In genomic region chr14:24114536-24115450, GRCh38 we compare ENCODE assay signal across 8 cellular contexts. TPM values are rescaled to one million over a fixed set of nuclear protein-coding genes. Genes with fewer than 3 reads are reported as not detected.
A peak's percentile ranks its signal among the peaks of the same experiment; 100 is the strongest.
DNase-seq lines count a peak whose midpoint lies in the region; ATAC-seq and TF ChIP-seq lines count a peak whose summit lies in the region.

DCAF11 (plus strand) TSS chr14:24114777; CDS start chr14:24115595, 818 bp downstream.
NRL (minus strand) TSS chr14:24114949; CDS start chr14:24082848, 32,101 bp downstream.

- H3K36me3 Mint-ChIP-seq in dendritic cell treated with granulocyte-macrophage colony-stimulating factor and Interleukin-4, amounts not matched to agents 40 ng/mL and 50 ng/mL, for 4 days (ENCODE audit: low read depth), result peaks cover 59% of the 10 kb centered on the region

- H3K27ac Mint-ChIP-seq in dendritic cell treated with granulocyte-macrophage colony-stimulating factor and Interleukin-4, amounts not matched to agents 40 ng/mL and 50 ng/mL, for 4 days, result peak within 1 kb of the TSS; percentile 100

- no peaks in the 10 kb centered on the region for H3K9me3 Mint-ChIP-seq in dendritic cell treated with granulocyte-macrophage colony-stimulating factor and Interleukin-4, amounts not matched to agents 40 ng/mL and 50 ng/mL, for 4 days

- ATAC-seq in GM19395 (IDR thresholded peaks at IDR 0.05; ENCODE audit: unreplicated experiment), result peak; percentile 89
- peak; percentile 75 for ATAC-seq in HG03558 (IDR thresholded peaks at IDR 0.05; ENCODE audit: extremely low read depth, unreplicated experiment)
- peak; percentile 80 for ATAC-seq in left lobe of liver

- DNase-seq in NCI-H748 (lab: John Stamatoyannopoulos, UW; ENCODE audit: unreplicated experiment) (peak; percentile 99), left lobe of liver (ENCODE audit: low spot score) (peak; percentile 99)
- peak; percentile 98 for DNase-seq in activated CD4-positive, alpha-beta T cell treated with anti-CD3 and anti-CD28 coated beads, Interleukin-2, amount 50 U/mL, for 24 hours (ENCODE audit: low read depth in 1 of 2, low spot score in 1 of 2)
- peak; percentile 97 to 98 for DNase-seq in stimulated activated CD4-positive, alpha-beta T cell treated with anti-CD3 and anti-CD28 coated beads, Interleukin-2, amount 100 ng/mL, for 24 hours

- peaks cover 41% of the 10 kb centered on the region for H3K4me1 Mint-ChIP-seq in dendritic cell treated with granulocyte-macrophage colony-stimulating factor and Interleukin-4, amounts not matched to agents 40 ng/mL and 50 ng/mL, for 4 days (ENCODE audit: low read depth)

- TF ChIP-seq CTCF in C4-2B (conservative IDR thresholded peaks at IDR 0.05), result no peak

- peak within 1 kb of the TSS; percentile 97 for H3K27ac ChIP-seq in C4-2B

- peak within 1 kb of the TSS; percentile 88 for H3K4me3 Mint-ChIP-seq in dendritic cell treated with granulocyte-macrophage colony-stimulating factor and Interleukin-4, amounts not matched to agents 40 ng/mL and 50 ng/mL, for 4 days

- H3K27me3 Mint-ChIP-seq in dendritic cell treated with granulocyte-macrophage colony-stimulating factor and Interleukin-4, amounts not matched to agents 40 ng/mL and 50 ng/mL, for 4 days, result no peaks in the 10 kb centered on the region

- intact Hi-C loops in dendritic cell treated with granulocyte-macrophage colony-stimulating factor and Interleukin-4, amounts not matched to agents 40 ng/mL and 50 ng/mL, for 4 days (cut with micrococcal nuclease), result loop anchor here (1.0 to 10.0 kb wide), 7 partner anchors 20 to 100 kb away; partner anchors contain the start of genes CHMP4A, EMC9, IPO4 and IRF9

RNA-seq across cellular contexts. Expression of gene DCAF11, which starts in this region (rescaled TPM):
- 212 TPM for total RNA-seq in left lobe of liver

RNA-seq across cellular contexts. Expression of gene NRL, which starts in this region (rescaled TPM):
- 3.5 TPM for total RNA-seq in left lobe of liver

Comparison
In these comparisons a context has a peak if more than half of its experiments do, and no peak if none do; other contexts are left out.
1. Peak in every context shown above with its lines: DNase-seq, ATAC-seq and H3K27ac ChIP-seq.